14 cellular contexts compared by ENCODE assay signal in the genomic region with DNA sequence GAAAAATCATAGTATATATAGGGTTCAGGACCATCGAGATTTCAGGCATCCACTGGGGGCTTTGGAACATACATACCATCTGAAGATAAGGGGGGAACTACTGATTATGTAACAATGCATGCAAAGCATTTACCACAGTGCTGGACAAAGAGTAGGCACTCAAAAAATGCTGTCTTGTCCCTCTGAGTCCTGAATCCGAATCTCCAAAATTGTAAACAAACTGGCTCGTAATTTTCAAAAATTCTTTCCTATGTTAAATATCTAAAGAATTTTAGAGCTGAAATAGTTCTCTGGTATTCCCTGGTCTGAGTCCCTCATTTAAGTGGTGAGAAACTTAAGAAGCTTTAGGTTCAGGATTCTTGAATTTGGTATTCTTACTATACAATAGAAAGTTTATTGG.
DNase-seq lines count a peak whose midpoint lies in the region; ATAC-seq, FAIRE-seq and TF ChIP-seq lines count a peak whose summit lies in the region.
"Had no signal": no experiment of that assay in that cellular context is flagged by ENCODE, and none has a peak within 500 bp of the region (broad histone marks: within the 10 kb centered on the region; RNA-seq: fewer than 3 reads in every experiment).

No MANE protein-coding gene starts in this region.

- no TSS peak for BruUV-seq in GM12878 (replicated peaks; lab: Mats Ljungman, UMichigan)

- TF ChIP-seq CTCF in A549 (IDR thresholded peaks at IDR 0.05) (no peak), GM12878 (IDR thresholded peaks at IDR 0.05 in 2 of 3, conservative IDR thresholded peaks at IDR 0.05 in 1 of 3; ENCODE audit: control insufficient read depth in 2 of 3, extremely low read depth in 1 of 3, insufficient read depth in 1 of 3, low read depth in 3 of 3, low read length in 3 of 3) (no peak)

- TF ChIP-seq POLR2A in A549 (IDR thresholded peaks at IDR 0.05; ENCODE audit: low read length), result no peak
- TF ChIP-seq POLR2A in GM12878 (IDR thresholded peaks at IDR 0.05; ENCODE audit: low read depth, low read length), result no peak

- no peak for ATAC-seq in A549
- no peak for ATAC-seq in GM12878
- ATAC-seq in naive B cell (ENCODE audit: low read depth in 2 of 2), result no peak
- no peak for ATAC-seq in HG02852 (IDR thresholded peaks at IDR 0.05; ENCODE audit: unreplicated experiment)
- no peak for ATAC-seq in stimulated activated naive B cell treated with anti-CD40 and anti-IgM and Interleukin-4, amounts not matched to agents 10 μg/mL and 1 μg/mL and 100 μg/mL, for 72 hours (replicated peaks)

- no peaks in the 10 kb centered on the region for H3K27me3 Mint-ChIP-seq in naive B cell
- H3K27me3 Mint-ChIP-seq in activated T-helper 2 cell treated with anti-CD3 and anti-CD28 coated beads, Interferon-gamma antibody, Interleukin-2, Interleukin-4, amounts not matched to agents 10 μg/mL and 5 μg/mL and 100 μg/mL, durations not matched to agents 14 hours and 24 hours and 36 hours (ENCODE audit: low read depth), result no peaks in the 10 kb centered on the region
- no peaks in the 10 kb centered on the region for H3K27me3 Mint-ChIP-seq in stimulated activated naive B cell treated with anti-CD40 and anti-IgM and Interleukin-4, amounts not matched to agents 10 μg/mL and 1 μg/mL and 100 μg/mL, for 72 hours
- H3K27me3 Mint-ChIP-seq: activated CD4-positive, alpha-beta T cell treated with anti-CD3 and anti-CD28 coated beads for 36 hours had no signal

- RAD21 ChIA-PET in GM12878 (lab: Charles Lee; ENCODE audit: unreplicated experiment), result interaction anchor here (1.5 to 3.0 kb wide), 7 partner anchors 13 to 203 kb away, joined by 5 to 14 read pairs (median 9); no protein-coding TSS in a partner anchor

- H2AFZ ChIP-seq in GM12878 (ENCODE audit: control insufficient read depth, low read depth, low read length), result no peak overlapping the region

- no peak for DNase-seq in A549 (ENCODE audit: low read depth in 1 of 2, low spot score in 1 of 2)
- DNase-seq in EH (ENCODE audit: low read depth), result peak; percentile 65
- no peak for DNase-seq in GM12878 (ENCODE audit: low read depth, low spot score)
- no peak for DNase-seq in naive B cell
- DNase-seq in activated T-helper 2 cell treated with anti-CD3 and anti-CD28 coated beads, Interferon-gamma antibody, Interleukin-2, Interleukin-4, amounts not matched to agents 10 μg/mL and 5 μg/mL and 100 μg/mL, durations not matched to agents 14 hours and 24 hours and 36 hours (ENCODE audit: low spot score), result no peak
- no peak for DNase-seq in stimulated activated naive B cell treated with anti-CD40 and anti-IgM and Interleukin-4, amounts not matched to agents 10 μg/mL and 1 μg/mL and 100 μg/mL, for 72 hours
- DNase-seq in stimulated activated CD4-positive, alpha-beta T cell treated with anti-CD3 and anti-CD28 coated beads, Interleukin-12 subunit alpha, Interleukin-12 subunit beta, amount 100 ng/mL, for 4 hours, result no peak
- DNase-seq: activated CD4-positive, alpha-beta T cell treated with anti-CD3 and anti-CD28 coated beads for 36 hours; HCEC 1CT; NCI-H2081; NCI-H748 treated with DMSO at 0.1 percent for 48 hours; nucleus accumbens; stomach had no signal

- POLR2A ChIA-PET in A549 (lab: Yijun Ruan, JAX), result interaction anchor here (1.7 kb wide), 1 partner anchor 202 kb away, joined by 7 read pairs; no protein-coding TSS in a partner anchor
- POLR2A ChIA-PET in GM12878 (lab: Charles Lee), result interaction anchor here (0.6 to 1.8 kb wide), 3 partner anchors 21 to 411 kb away, joined by 3 to 6 read pairs (median 3); no protein-coding TSS in a partner anchor

- H3K36me3 ChIP-seq in GM12878 (ENCODE audit: control insufficient read depth in 2 of 2, insufficient read depth in 2 of 2, low read length in 1 of 2), result no peaks in the 10 kb centered on the region
- H3K36me3 ChIP-seq: stomach had no signal

- SMC1A ChIA-PET in GM12878 (lab: Charles Lee; ENCODE audit: uncharacterized antibody, unreplicated experiment), result interaction anchor here (1.2 to 7.2 kb wide), 17 partner anchors 13 to 202 kb away, joined by 3 to 78 read pairs (median 10); no protein-coding TSS in a partner anchor

- in situ Hi-C loops in GM12878 (cut with MboI), result no loop called here

- no peaks in the 10 kb centered on the region for H4K20me1 ChIP-seq in GM12878 (ENCODE audit: control insufficient read depth, insufficient read depth)

- H3K4me1 ChIP-seq in A549, result peaks cover 32% of the 10 kb centered on the region
- H3K4me1 ChIP-seq in GM12878 (ENCODE audit: control insufficient read depth, insufficient read depth, low read length), result peaks cover 28% of the 10 kb centered on the region

- no peak overlapping the region for H3K9ac ChIP-seq in GM12878 (ENCODE audit: control insufficient read depth, insufficient read depth, low read length)

- TF ChIP-seq RAD21 in A549 (conservative IDR thresholded peaks at IDR 0.05 in 1 of 2, IDR thresholded peaks at IDR 0.05 in 1 of 2) (no peak), GM12878 (IDR thresholded peaks at IDR 0.05; ENCODE audit: insufficient read depth, low read depth, low read length) (no peak)

- H3K4me2 ChIP-seq in A549, result peak overlapping the region; percentile 97
- peak overlapping the region; percentile 96; the same call in 1 of the 2 replicates for H3K4me2 ChIP-seq in GM12878 (ENCODE audit: control insufficient read depth, insufficient read depth)

- CTCF ChIA-PET in A549 (lab: Yijun Ruan, JAX), result interaction anchor here (1.0 to 2.8 kb wide), 4 partner anchors 18 to 203 kb away, joined by 3 to 14 read pairs (median 4); no protein-coding TSS in a partner anchor
- CTCF ChIA-PET in GM12878 (lab: Yijun Ruan, JAX), result interaction anchor here (1.5 to 5.4 kb wide), 6 partner anchors 52 to 202 kb away, joined by 3 to 31 read pairs (median 11); no protein-coding TSS in a partner anchor

- 52% methylated on average over 3 of the region's 3 CpGs for WGBS in A549 (ENCODE audit: missing lambda C conversion rate)
- WGBS in GM12878 (ENCODE audit: insufficient coverage, insufficient replicate concordance, low lambda C conversion rate, missing lambda C conversion rate), result 51% methylated on average over 3 of the region's 3 CpGs

- intact Hi-C loops in GM12878 (cut with micrococcal nuclease; ENCODE audit: unreplicated experiment), result loop anchor here (5.0 kb wide), 2 partner anchors 57 to 72 kb away; no protein-coding TSS in a partner anchor
- intact Hi-C loops in activated T-helper 2 cell treated with anti-CD3 and anti-CD28 coated beads, Interferon-gamma antibody, Interleukin-2, Interleukin-4, amounts not matched to agents 10 μg/mL and 5 μg/mL and 100 μg/mL, durations not matched to agents 14 hours and 24 hours and 36 hours (cut with micrococcal nuclease), result no loop called here

- no peak for TF ChIP-seq EP300 in A549 (IDR thresholded peaks at IDR 0.05)
- no peak for TF ChIP-seq EP300 in GM12878 (IDR thresholded peaks at IDR 0.05; ENCODE audit: borderline replicate concordance in 1 of 2, control insufficient read depth in 1 of 2, low read depth in 2 of 2, low read length in 2 of 2)

- peaks cover 51% of the 10 kb centered on the region for H3K79me2 ChIP-seq in GM12878 (ENCODE audit: control insufficient read depth, insufficient read depth, low read length)

- no peaks in the 10 kb centered on the region for H3K9me3 Mint-ChIP-seq in naive B cell
- H3K9me3 Mint-ChIP-seq in activated T-helper 2 cell treated with anti-CD3 and anti-CD28 coated beads, Interferon-gamma antibody, Interleukin-2, Interleukin-4, amounts not matched to agents 10 μg/mL and 5 μg/mL and 100 μg/mL, durations not matched to agents 14 hours and 24 hours and 36 hours, result no peaks in the 10 kb centered on the region
- H3K9me3 Mint-ChIP-seq in stimulated activated naive B cell treated with anti-CD40 and anti-IgM and Interleukin-4, amounts not matched to agents 10 μg/mL and 1 μg/mL and 100 μg/mL, for 72 hours, result no peaks in the 10 kb centered on the region

- FAIRE-seq in A549 (lab: Jason Lieb, UNC) (no peak), GM12878 (lab: Jason Lieb, UNC) (no peak)

- peaks cover 33 to 40% (median 36%) of the 10 kb centered on the region in 3 donors for H3K4me1 Mint-ChIP-seq in naive B cell
- peaks cover 46% of the 10 kb centered on the region for H3K4me1 Mint-ChIP-seq in activated T-helper 2 cell treated with anti-CD3 and anti-CD28 coated beads, Interferon-gamma antibody, Interleukin-2, Interleukin-4, amounts not matched to agents 10 μg/mL and 5 μg/mL and 100 μg/mL, durations not matched to agents 14 hours and 24 hours and 36 hours (ENCODE audit: low read depth)
- peaks cover 28 to 40% of the 10 kb centered on the region in 2 donors for H3K4me1 Mint-ChIP-seq in stimulated activated naive B cell treated with anti-CD40 and anti-IgM and Interleukin-4, amounts not matched to agents 10 μg/mL and 1 μg/mL and 100 μg/mL, for 72 hours

- H3K4me3 Mint-ChIP-seq in naive B cell, result peak overlapping the region in 5 of 8 donors; percentile 84 to 95 (median 95)
- H3K4me3 Mint-ChIP-seq in activated T-helper 2 cell treated with anti-CD3 and anti-CD28 coated beads, Interferon-gamma antibody, Interleukin-2, Interleukin-4, amounts not matched to agents 10 μg/mL and 5 μg/mL and 100 μg/mL, durations not matched to agents 14 hours and 24 hours and 36 hours (ENCODE audit: low read depth), result no peak overlapping the region
- no peak overlapping the region for H3K4me3 Mint-ChIP-seq in stimulated activated naive B cell treated with anti-CD40 and anti-IgM and Interleukin-4, amounts not matched to agents 10 μg/mL and 1 μg/mL and 100 μg/mL, for 72 hours

- H3K27me3 ChIP-seq in GM12878 (replicated peaks in 1 of 2; ENCODE audit: control insufficient read depth in 2 of 2, insufficient read depth in 2 of 2, low read length in 1 of 2), result no peaks in the 10 kb centered on the region
- H3K27me3 ChIP-seq: stomach had no signal

- H3K27ac Mint-ChIP-seq in naive B cell, result no peak overlapping the region
- no peak overlapping the region for H3K27ac Mint-ChIP-seq in activated T-helper 2 cell treated with anti-CD3 and anti-CD28 coated beads, Interferon-gamma antibody, Interleukin-2, Interleukin-4, amounts not matched to agents 10 μg/mL and 5 μg/mL and 100 μg/mL, durations not matched to agents 14 hours and 24 hours and 36 hours
- H3K27ac Mint-ChIP-seq in stimulated activated naive B cell treated with anti-CD40 and anti-IgM and Interleukin-4, amounts not matched to agents 10 μg/mL and 1 μg/mL and 100 μg/mL, for 72 hours, result no peak overlapping the region

- H3K27ac ChIP-seq in A549 (peak overlapping the region; percentile 86 to 96), GM12878 (ENCODE audit: control insufficient read depth, insufficient read depth) (no peak overlapping the region)

- H3K36me3 Mint-ChIP-seq in naive B cell, result no peaks in the 10 kb centered on the region
- H3K36me3 Mint-ChIP-seq in activated T-helper 2 cell treated with anti-CD3 and anti-CD28 coated beads, Interferon-gamma antibody, Interleukin-2, Interleukin-4, amounts not matched to agents 10 μg/mL and 5 μg/mL and 100 μg/mL, durations not matched to agents 14 hours and 24 hours and 36 hours (ENCODE audit: low read depth), result peaks cover 3% of the 10 kb centered on the region
- H3K36me3 Mint-ChIP-seq in stimulated activated naive B cell treated with anti-CD40 and anti-IgM and Interleukin-4, amounts not matched to agents 10 μg/mL and 1 μg/mL and 100 μg/mL, for 72 hours, result peaks cover 3 to 13% of the 10 kb centered on the region in 2 donors

- H3K4me3 ChIP-seq in A549, result peak overlapping the region; percentile 58; the same call in 2 of the 3 replicates
- no peak overlapping the region for H3K4me3 ChIP-seq in GM12878

- H3K9me3 ChIP-seq in A549 (no peaks in the 10 kb centered on the region), GM12878 (replicated peaks; ENCODE audit: control insufficient read depth, insufficient read depth, low read length) (no peaks in the 10 kb centered on the region)
- H3K9me3 ChIP-seq: stomach had no signal

Comparison
In these comparisons a context has a peak if more than half of its experiments do, and no peak if none do; other contexts are left out.
1. H3K4me3 Mint-ChIP-seq: peak in naive B cell (5 of 8); none in activated T-helper 2 cell treated with anti-CD3 and anti-CD28 coated beads, Interferon-gamma antibody, Interleukin-2, Interleukin-4, amounts not matched to agents 10 μg/mL and 5 μg/mL and 100 μg/mL, durations not matched to agents 14 hours and 24 hours and 36 hours (single experiment) and stimulated activated naive B cell treated with anti-CD40 and anti-IgM and Interleukin-4, amounts not matched to agents 10 μg/mL and 1 μg/mL and 100 μg/mL, for 72 hours (0 of 2).